8 cellular contexts compared by ENCODE assay signal in the genomic region with DNA sequence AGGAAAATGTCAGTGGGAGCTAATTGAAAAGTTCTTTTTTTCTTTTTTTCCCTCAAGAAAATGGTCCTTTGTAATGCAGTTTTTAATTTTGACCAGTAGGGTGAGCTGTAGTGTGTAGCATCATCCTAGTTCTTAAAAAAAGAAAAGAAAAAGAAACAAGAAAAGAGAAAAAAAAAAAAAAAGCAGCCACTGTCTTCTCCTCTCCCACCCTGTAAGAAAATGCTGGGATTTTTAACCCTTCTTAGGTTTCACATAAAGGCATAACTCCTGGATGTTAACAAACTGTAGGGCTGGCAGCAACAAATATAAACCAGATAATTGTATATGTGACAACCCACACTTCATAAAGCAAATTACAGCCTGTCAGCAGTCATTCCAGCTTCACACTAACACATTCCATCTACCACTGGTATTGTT.
DNase-seq lines count a peak whose midpoint lies in the region; ATAC-seq, FAIRE-seq and TF ChIP-seq lines count a peak whose summit lies in the region.

No MANE protein-coding gene starts in this region.

- TF ChIP-seq EP300 in GM12878 (IDR thresholded peaks at IDR 0.05; ENCODE audit: borderline replicate concordance in 1 of 2, control insufficient read depth in 1 of 2, low read depth in 2 of 2, low read length in 2 of 2) (no peak), ovary (IDR thresholded peaks at IDR 0.05) (no peak)

- H2AFZ ChIP-seq in GM12878 (ENCODE audit: control insufficient read depth, low read depth, low read length), result no peak overlapping the region

- no peaks in the 10 kb centered on the region for H3K4me1 ChIP-seq in GM12878 (ENCODE audit: control insufficient read depth, insufficient read depth, low read length)
- H3K4me1 ChIP-seq in liver (ENCODE audit: control insufficient read depth in 4 of 4, insufficient read depth in 4 of 4, low read length in 3 of 4), result no peaks in the 10 kb centered on the region
- H3K4me1 ChIP-seq in ovary (ENCODE audit: insufficient read depth), result no peaks in the 10 kb centered on the region

- H3K36me3 ChIP-seq in GM12878 (ENCODE audit: control insufficient read depth in 2 of 2, insufficient read depth in 2 of 2, low read length in 1 of 2), result no peaks in the 10 kb centered on the region
- H3K36me3 ChIP-seq in liver (ENCODE audit: control insufficient read depth in 4 of 4, insufficient read depth in 3 of 4, low read depth in 1 of 4, low read length in 3 of 4), result no peaks in the 10 kb centered on the region
- no peaks in the 10 kb centered on the region for H3K36me3 ChIP-seq in ovary

- in situ Hi-C loops in GM12878 (cut with MboI), result no loop called here

- RAD21 ChIA-PET in GM12878 (lab: Charles Lee; ENCODE audit: unreplicated experiment), result interaction anchor here (0.6 to 3.7 kb wide), 40 partner anchors 10 to 467 kb away, joined by 3 to 47 read pairs (median 4); a partner anchor contains a TSS

- SMC1A ChIA-PET in GM12878 (lab: Charles Lee; ENCODE audit: uncharacterized antibody, unreplicated experiment), result interaction anchor here (0.6 to 4.4 kb wide), 54 partner anchors 9 to 243 kb away, joined by 3 to 59 read pairs (median 5); a partner anchor contains a TSS

- H4K20me1 ChIP-seq in GM12878 (ENCODE audit: control insufficient read depth, insufficient read depth), result no peaks in the 10 kb centered on the region

- no peak overlapping the region for H3K27ac ChIP-seq in GM12878 (ENCODE audit: control insufficient read depth, insufficient read depth)
- no peak overlapping the region for H3K27ac ChIP-seq in liver (ENCODE audit: low read depth in 1 of 2, low read length in 2 of 2)
- H3K27ac ChIP-seq in ovary, result no peak overlapping the region

- no peak overlapping the region for H3K4me3 ChIP-seq in GM12878
- H3K4me3 ChIP-seq in liver (ENCODE audit: low read depth in 1 of 3, low read length in 3 of 3), result no peak overlapping the region
- H3K4me3 ChIP-seq in ovary, result no peak overlapping the region

- no peak for TF ChIP-seq POLR2A in GM12878 (IDR thresholded peaks at IDR 0.05; ENCODE audit: low read depth, low read length)
- TF ChIP-seq POLR2A in ovary (IDR thresholded peaks at IDR 0.05), result no peak

- TF ChIP-seq RAD21 in GM12878 (IDR thresholded peaks at IDR 0.05; ENCODE audit: insufficient read depth, low read depth, low read length) (peak; percentile 86), liver (IDR thresholded peaks at IDR 0.05) (peak; percentile 73 to 75)

- DNase-seq in NCI-H1436 treated with DMSO at 0.1 percent for 48 hours (lab: John Stamatoyannopoulos, UW) (peak; percentile 6), NCI-H1436 (lab: John Stamatoyannopoulos, UW) (no peak), NCI-H1105 (lab: John Stamatoyannopoulos, UW) (peak; percentile 7), GM12878 (ENCODE audit: low read depth, low spot score) (no peak), ovary (no peak), C1 segment of cervical spinal cord (lab: John Stamatoyannopoulos, UW) (no peak)
- DNase-seq in stimulated activated CD4-positive, alpha-beta T cell treated with anti-CD3 and anti-CD28 coated beads, Interleukin-2, amount 100 ng/mL, for 24 hours, result no peak

- H3K4me2 ChIP-seq in GM12878 (ENCODE audit: control insufficient read depth, insufficient read depth), result no peak overlapping the region

- ATAC-seq in GM12878, result peak; percentile 27; the same call in 2 of the 3 replicates

- FAIRE-seq in GM12878 (lab: Jason Lieb, UNC), result peak; percentile 56

- H3K27me3 ChIP-seq in GM12878 (replicated peaks in 1 of 2; ENCODE audit: control insufficient read depth in 2 of 2, insufficient read depth in 2 of 2, low read length in 1 of 2) (no peaks in the 10 kb centered on the region), liver (ENCODE audit: control insufficient read depth in 4 of 4, insufficient read depth in 4 of 4, low read length in 3 of 4) (peaks cover 0 to 8% (median 4%) of the 10 kb centered on the region in 4 donors), ovary (no peaks in the 10 kb centered on the region)

- intact Hi-C loops in GM12878 (cut with micrococcal nuclease; ENCODE audit: unreplicated experiment), result loop anchor here (1.0 kb wide), 1 partner anchor 105 kb away; no protein-coding TSS in a partner anchor
- intact Hi-C loops in ovary (cut with DNase I), result loop anchor here in 1 of 4 donors (10.0 kb wide), 1 partner anchor 243 kb away; a partner anchor contains a TSS

- H3K9ac ChIP-seq in GM12878 (ENCODE audit: control insufficient read depth, insufficient read depth, low read length), result no peak overlapping the region
- no peak overlapping the region for H3K9ac ChIP-seq in liver (ENCODE audit: low read depth in 1 of 2, low read length in 2 of 2)

- H3K9me3 ChIP-seq in GM12878 (replicated peaks; ENCODE audit: control insufficient read depth, insufficient read depth, low read length) (no peaks in the 10 kb centered on the region), liver (ENCODE audit: control insufficient read depth in 4 of 4, low read length in 3 of 4) (no peaks in the 10 kb centered on the region), ovary (no peaks in the 10 kb centered on the region)

- POLR2A ChIA-PET in GM12878 (lab: Charles Lee), result interaction anchor here (0.6 to 2.3 kb wide), 6 partner anchors 12 to 241 kb away, joined by 3 to 6 read pairs (median 3); no protein-coding TSS in a partner anchor

- BruUV-seq in GM12878 (replicated peaks; lab: Mats Ljungman, UMichigan), result no TSS peak

- CTCF ChIA-PET in GM12878 (lab: Yijun Ruan, JAX), result interaction anchor here (0.6 to 5.2 kb wide), 69 partner anchors 8 to 326 kb away, joined by 3 to 89 read pairs (median 6); a partner anchor contains a TSS

- no peaks in the 10 kb centered on the region for H3K79me2 ChIP-seq in GM12878 (ENCODE audit: control insufficient read depth, insufficient read depth, low read length)

- peak; percentile 39 to 66 (median 53); a peak in 5 of 6 replicates for TF ChIP-seq CTCF in GM12878 (IDR thresholded peaks at IDR 0.05 in 2 of 3, conservative IDR thresholded peaks at IDR 0.05 in 1 of 3; ENCODE audit: control insufficient read depth in 2 of 3, extremely low read depth in 1 of 3, insufficient read depth in 1 of 3, low read depth in 3 of 3, low read length in 3 of 3)
- peak; percentile 46 for TF ChIP-seq CTCF in liver (IDR thresholded peaks at IDR 0.05; ENCODE audit: low read depth, low read length, missing input control)
- TF ChIP-seq CTCF in ovary (IDR thresholded peaks at IDR 0.05), result no peak

TF ChIP-seq in GM12878, 131 proteins besides CTCF, POLR2A, EP300 and RAD21:
- TF ChIP-seq, protein P1, sequence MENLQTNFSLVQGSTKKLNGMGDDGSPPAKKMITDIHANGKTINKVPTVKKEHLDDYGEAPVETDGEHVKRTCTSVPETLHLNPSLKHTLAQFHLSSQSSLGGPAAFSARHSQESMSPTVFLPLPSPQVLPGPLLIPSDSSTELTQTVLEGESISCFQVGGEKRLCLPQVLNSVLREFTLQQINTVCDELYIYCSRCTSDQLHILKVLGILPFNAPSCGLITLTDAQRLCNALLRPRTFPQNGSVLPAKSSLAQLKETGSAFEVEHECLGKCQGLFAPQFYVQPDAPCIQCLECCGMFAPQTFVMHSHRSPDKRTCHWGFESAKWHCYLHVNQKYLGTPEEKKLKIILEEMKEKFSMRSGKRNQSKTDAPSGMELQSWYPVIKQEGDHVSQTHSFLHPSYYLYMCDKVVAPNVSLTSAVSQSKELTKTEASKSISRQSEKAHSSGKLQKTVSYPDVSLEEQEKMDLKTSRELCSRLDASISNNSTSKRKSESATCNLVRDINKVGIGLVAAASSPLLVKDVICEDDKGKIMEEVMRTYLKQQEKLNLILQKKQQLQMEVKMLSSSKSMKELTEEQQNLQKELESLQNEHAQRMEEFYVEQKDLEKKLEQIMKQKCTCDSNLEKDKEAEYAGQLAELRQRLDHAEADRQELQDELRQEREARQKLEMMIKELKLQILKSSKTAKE (IDR thresholded peaks at IDR 0.05; ENCODE audit: low read depth, poor library complexity, severe bottlenecking), result peak; percentile 60
- TF ChIP-seq ZNF217 (IDR thresholded peaks at IDR 0.05) (no peak), YBX1 (IDR thresholded peaks at IDR 0.05) (no peak), SMC3 (IDR thresholded peaks at IDR 0.05; ENCODE audit: borderline replicate concordance, low read length) (peak; percentile 74; the same call in 1 of the 2 replicates), BHLHE40 (IDR thresholded peaks at IDR 0.05; ENCODE audit: borderline replicate concordance in 1 of 2, low read depth in 2 of 2, low read length in 1 of 2) (no peak), ZNF384 (IDR thresholded peaks at IDR 0.05; ENCODE audit: borderline replicate concordance, low read depth, low read length) (peak; percentile 97)
TF ChIP-seq in GM12878: peak in this region for 3.

TF ChIP-seq in liver, 16 proteins besides CTCF, POLR2A, EP300 and RAD21:
- no peak for TF ChIP-seq FOXA1 (IDR thresholded peaks at IDR 0.05)
- TF ChIP-seq, protein P2, sequence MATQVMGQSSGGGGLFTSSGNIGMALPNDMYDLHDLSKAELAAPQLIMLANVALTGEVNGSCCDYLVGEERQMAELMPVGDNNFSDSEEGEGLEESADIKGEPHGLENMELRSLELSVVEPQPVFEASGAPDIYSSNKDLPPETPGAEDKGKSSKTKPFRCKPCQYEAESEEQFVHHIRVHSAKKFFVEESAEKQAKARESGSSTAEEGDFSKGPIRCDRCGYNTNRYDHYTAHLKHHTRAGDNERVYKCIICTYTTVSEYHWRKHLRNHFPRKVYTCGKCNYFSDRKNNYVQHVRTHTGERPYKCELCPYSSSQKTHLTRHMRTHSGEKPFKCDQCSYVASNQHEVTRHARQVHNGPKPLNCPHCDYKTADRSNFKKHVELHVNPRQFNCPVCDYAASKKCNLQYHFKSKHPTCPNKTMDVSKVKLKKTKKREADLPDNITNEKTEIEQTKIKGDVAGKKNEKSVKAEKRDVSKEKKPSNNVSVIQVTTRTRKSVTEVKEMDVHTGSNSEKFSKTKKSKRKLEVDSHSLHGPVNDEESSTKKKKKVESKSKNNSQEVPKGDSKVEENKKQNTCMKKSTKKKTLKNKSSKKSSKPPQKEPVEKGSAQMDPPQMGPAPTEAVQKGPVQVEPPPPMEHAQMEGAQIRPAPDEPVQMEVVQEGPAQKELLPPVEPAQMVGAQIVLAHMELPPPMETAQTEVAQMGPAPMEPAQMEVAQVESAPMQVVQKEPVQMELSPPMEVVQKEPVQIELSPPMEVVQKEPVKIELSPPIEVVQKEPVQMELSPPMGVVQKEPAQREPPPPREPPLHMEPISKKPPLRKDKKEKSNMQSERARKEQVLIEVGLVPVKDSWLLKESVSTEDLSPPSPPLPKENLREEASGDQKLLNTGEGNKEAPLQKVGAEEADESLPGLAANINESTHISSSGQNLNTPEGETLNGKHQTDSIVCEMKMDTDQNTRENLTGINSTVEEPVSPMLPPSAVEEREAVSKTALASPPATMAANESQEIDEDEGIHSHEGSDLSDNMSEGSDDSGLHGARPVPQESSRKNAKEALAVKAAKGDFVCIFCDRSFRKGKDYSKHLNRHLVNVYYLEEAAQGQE (IDR thresholded peaks at IDR 0.05), result no peak

Comparison
In these comparisons a context has a peak if more than half of its experiments do, and no peak if none do; other contexts are left out.
1. DNase-seq: peak in NCI-H1436 treated with DMSO at 0.1 percent for 48 hours (single experiment) and NCI-H1105 (single experiment); none in NCI-H1436 (single experiment), GM12878 (single experiment), ovary (0 of 5), C1 segment of cervical spinal cord (0 of 14) and stimulated activated CD4-positive, alpha-beta T cell treated with anti-CD3 and anti-CD28 coated beads, Interleukin-2, amount 100 ng/mL, for 24 hours (0 of 2).
2. CTCF ChIP-seq: peak in GM12878 (3 of 3) and liver (single experiment); none in ovary (0 of 3).